In the genomic region with DNA sequence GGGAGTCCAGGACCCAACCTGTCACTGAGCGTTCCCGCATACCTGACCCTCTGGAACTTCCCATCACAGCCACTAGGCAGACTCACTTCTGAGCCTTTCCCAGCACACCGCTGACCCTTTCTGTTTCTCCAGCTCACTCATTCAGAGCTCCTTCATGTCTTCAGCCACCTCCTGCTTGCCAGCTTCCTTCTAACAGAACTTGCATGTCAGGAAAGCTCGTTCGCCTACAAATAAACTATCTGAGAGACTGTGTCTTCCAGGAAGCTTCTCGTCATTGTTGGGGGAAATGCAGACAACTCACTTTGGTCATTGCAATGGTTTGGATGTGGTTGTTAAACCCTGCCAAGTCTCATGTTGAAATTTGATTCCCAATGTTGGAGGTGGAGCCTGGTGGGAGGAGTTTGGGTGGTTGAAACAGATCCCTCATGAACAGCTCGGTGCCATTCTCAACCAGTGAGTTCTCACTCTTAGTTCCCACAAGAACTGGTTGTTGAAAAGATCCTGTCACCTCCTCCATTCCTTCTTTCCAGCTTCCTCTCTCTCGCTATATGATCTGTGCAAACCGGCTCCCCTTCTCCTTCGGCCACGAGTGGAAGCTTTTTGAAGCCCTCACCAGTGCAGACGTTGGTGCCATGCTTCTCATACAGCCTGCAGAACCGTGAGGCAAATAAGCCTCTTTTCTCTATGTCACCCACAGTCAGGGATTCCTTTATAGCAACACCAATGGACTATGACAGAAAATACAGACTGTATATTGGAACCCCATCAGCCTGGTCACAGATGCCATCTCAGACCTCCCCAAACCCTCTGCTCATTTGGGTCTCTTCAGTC, we compare ENCODE assay signal across 10 cellular contexts. TPM values are rescaled to one million over a fixed set of nuclear protein-coding genes. Genes with fewer than 3 reads are reported as not detected.
A peak's percentile ranks its signal among the peaks of the same experiment; 100 is the strongest.
DNase-seq lines count a peak whose midpoint lies in the region; ATAC-seq, FAIRE-seq and TF ChIP-seq lines count a peak whose summit lies in the region.
"Had no signal": no experiment of that assay in that cellular context is flagged by ENCODE, and none has a peak within 500 bp of the region (broad histone marks: within the 10 kb centered on the region; RNA-seq: fewer than 3 reads in every experiment).

No MANE protein-coding gene starts in this region.

- H3K9me3 ChIP-seq in heart left ventricle: no peaks in the 10 kb centered on the region

- peaks cover 0 to 4% (median 0%) of the 10 kb centered on the region in 9 donors for H3K27me3 ChIP-seq in heart left ventricle

- DNase-seq in GM12891 (ENCODE audit: insufficient read length, low spot score) (no peak), heart left ventricle (peak in 2 of 5 donors; percentile 35 to 37), retinal pigment epithelial cell (ENCODE audit: low read depth) (no peak), NCI-H774 (lab: John Stamatoyannopoulos, UW) (no peak), NCI-H2081 treated with DMSO at 0.1 percent for 48 hours (lab: John Stamatoyannopoulos, UW) (no peak)
- DNase-seq in activated T-cell treated with anti-CD3 and anti-CD28 coated beads, Interleukin-2, amount 50 U/mL, for 48 hours: no peak

- FAIRE-seq in GM12891 (lab: Jason Lieb, UNC): peak; percentile 28

- peak; percentile 94 for ATAC-seq in SK-N-SH treated with all-trans-retinoic acid at 6 μM for 48 hours
- peak in 3 of 4 donors; percentile 7 to 79 (median 78) for ATAC-seq in heart left ventricle
- no peak for ATAC-seq in HG03565 (IDR thresholded peaks at IDR 0.05; ENCODE audit: unreplicated experiment)

- H3K4me3 ChIP-seq in heart left ventricle: peak overlapping the region in 4 of 12 donors; percentile 11 to 18 (median 12)
- peak overlapping the region; percentile 20 for H3K4me3 ChIP-seq in retinal pigment epithelial cell (ENCODE audit: low read length)

- H3K27ac ChIP-seq in heart left ventricle: no peak overlapping the region

- H3K36me3 ChIP-seq in heart left ventricle: no peaks in the 10 kb centered on the region

- 11 to 19% (median 16%) methylated on average over 13 of the region's 13 CpGs for WGBS in heart left ventricle, 4 donors

- intact Hi-C loops in heart left ventricle (cut with DNase I): no loop called here

- TF ChIP-seq CTCF in heart left ventricle (IDR thresholded peaks at IDR 0.05) (peak in 3 of 12 donors; percentile 7 to 19 (median 10)), retinal pigment epithelial cell (conservative IDR thresholded peaks at IDR 0.05; ENCODE audit: low read depth, low read length) (peak; percentile 29)

- no peak for TF ChIP-seq POLR2A in GM12891 (IDR thresholded peaks at IDR 0.05; ENCODE audit: low read depth, low read length)
- no peak for TF ChIP-seq POLR2A in heart left ventricle (IDR thresholded peaks at IDR 0.05)

- peaks cover 0 to 10% (median 0%) of the 10 kb centered on the region in 12 donors for H3K4me1 ChIP-seq in heart left ventricle

TF ChIP-seq in GM12891, 5 proteins besides CTCF, POLR2A, EP300 and RAD21:
- no peak for TF ChIP-seq TAF1 (IDR thresholded peaks at IDR 0.05; ENCODE audit: low read depth, low read length)
- TF ChIP-seq SPI1 (IDR thresholded peaks at IDR 0.05; ENCODE audit: low read depth, low read length): no peak

TF ChIP-seq in SK-N-SH treated with all-trans-retinoic acid at 6 μM for 48 hours, 23 proteins besides CTCF, POLR2A, EP300 and RAD21 (continues in another document):
- TF ChIP-seq, protein P1, sequence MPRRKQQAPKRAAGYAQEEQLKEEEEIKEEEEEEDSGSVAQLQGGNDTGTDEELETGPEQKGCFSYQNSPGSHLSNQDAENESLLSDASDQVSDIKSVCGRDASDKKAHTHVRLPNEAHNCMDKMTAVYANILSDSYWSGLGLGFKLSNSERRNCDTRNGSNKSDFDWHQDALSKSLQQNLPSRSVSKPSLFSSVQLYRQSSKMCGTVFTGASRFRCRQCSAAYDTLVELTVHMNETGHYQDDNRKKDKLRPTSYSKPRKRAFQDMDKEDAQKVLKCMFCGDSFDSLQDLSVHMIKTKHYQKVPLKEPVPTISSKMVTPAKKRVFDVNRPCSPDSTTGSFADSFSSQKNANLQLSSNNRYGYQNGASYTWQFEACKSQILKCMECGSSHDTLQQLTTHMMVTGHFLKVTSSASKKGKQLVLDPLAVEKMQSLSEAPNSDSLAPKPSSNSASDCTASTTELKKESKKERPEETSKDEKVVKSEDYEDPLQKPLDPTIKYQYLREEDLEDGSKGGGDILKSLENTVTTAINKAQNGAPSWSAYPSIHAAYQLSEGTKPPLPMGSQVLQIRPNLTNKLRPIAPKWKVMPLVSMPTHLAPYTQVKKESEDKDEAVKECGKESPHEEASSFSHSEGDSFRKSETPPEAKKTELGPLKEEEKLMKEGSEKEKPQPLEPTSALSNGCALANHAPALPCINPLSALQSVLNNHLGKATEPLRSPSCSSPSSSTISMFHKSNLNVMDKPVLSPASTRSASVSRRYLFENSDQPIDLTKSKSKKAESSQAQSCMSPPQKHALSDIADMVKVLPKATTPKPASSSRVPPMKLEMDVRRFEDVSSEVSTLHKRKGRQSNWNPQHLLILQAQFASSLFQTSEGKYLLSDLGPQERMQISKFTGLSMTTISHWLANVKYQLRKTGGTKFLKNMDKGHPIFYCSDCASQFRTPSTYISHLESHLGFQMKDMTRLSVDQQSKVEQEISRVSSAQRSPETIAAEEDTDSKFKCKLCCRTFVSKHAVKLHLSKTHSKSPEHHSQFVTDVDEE (CRISPR knock-in tag; IDR thresholded peaks at IDR 0.05): no peak
- no peak for TF ChIP-seq CSDC2 (CRISPR knock-in tag; IDR thresholded peaks at IDR 0.05)
- TF ChIP-seq, protein P2, sequence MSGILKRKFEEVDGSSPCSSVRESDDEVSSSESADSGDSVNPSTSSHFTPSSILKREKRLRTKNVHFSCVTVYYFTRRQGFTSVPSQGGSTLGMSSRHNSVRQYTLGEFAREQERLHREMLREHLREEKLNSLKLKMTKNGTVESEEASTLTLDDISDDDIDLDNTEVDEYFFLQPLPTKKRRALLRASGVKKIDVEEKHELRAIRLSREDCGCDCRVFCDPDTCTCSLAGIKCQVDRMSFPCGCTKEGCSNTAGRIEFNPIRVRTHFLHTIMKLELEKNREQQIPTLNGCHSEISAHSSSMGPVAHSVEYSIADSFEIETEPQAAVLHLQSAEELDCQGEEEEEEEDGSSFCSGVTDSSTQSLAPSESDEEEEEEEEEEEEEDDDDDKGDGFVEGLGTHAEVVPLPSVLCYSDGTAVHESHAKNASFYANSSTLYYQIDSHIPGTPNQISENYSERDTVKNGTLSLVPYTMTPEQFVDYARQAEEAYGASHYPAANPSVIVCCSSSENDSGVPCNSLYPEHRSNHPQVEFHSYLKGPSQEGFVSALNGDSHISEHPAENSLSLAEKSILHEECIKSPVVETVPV (CRISPR knock-in tag; IDR thresholded peaks at IDR 0.05): no peak
- TF ChIP-seq, protein P3, sequence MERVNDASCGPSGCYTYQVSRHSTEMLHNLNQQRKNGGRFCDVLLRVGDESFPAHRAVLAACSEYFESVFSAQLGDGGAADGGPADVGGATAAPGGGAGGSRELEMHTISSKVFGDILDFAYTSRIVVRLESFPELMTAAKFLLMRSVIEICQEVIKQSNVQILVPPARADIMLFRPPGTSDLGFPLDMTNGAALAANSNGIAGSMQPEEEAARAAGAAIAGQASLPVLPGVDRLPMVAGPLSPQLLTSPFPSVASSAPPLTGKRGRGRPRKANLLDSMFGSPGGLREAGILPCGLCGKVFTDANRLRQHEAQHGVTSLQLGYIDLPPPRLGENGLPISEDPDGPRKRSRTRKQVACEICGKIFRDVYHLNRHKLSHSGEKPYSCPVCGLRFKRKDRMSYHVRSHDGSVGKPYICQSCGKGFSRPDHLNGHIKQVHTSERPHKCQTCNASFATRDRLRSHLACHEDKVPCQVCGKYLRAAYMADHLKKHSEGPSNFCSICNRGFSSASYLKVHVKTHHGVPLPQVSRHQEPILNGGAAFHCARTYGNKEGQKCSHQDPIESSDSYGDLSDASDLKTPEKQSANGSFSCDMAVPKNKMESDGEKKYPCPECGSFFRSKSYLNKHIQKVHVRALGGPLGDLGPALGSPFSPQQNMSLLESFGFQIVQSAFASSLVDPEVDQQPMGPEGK (CRISPR knock-in tag; IDR thresholded peaks at IDR 0.05; ENCODE audit: borderline replicate concordance): no peak
- TF ChIP-seq PPARA (CRISPR knock-in tag; IDR thresholded peaks at IDR 0.05; ENCODE audit: borderline replicate concordance): no peak
- no peak for TF ChIP-seq ZFP30 (CRISPR knock-in tag; IDR thresholded peaks at IDR 0.05)
- TF ChIP-seq BACH2 (CRISPR knock-in tag; IDR thresholded peaks at IDR 0.05; ENCODE audit: borderline replicate concordance): no peak
- TF ChIP-seq, protein P4, sequence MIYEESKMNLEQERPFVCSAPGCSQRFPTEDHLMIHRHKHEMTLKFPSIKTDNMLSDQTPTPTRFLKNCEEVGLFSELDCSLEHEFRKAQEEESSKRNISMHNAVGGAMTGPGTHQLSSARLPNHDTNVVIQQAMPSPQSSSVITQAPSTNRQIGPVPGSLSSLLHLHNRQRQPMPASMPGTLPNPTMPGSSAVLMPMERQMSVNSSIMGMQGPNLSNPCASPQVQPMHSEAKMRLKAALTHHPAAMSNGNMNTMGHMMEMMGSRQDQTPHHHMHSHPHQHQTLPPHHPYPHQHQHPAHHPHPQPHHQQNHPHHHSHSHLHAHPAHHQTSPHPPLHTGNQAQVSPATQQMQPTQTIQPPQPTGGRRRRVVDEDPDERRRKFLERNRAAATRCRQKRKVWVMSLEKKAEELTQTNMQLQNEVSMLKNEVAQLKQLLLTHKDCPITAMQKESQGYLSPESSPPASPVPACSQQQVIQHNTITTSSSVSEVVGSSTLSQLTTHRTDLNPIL (CRISPR knock-in tag; IDR thresholded peaks at IDR 0.05; ENCODE audit: low read depth): no peak
- TF ChIP-seq ZNF8 (CRISPR knock-in tag; IDR thresholded peaks at IDR 0.05): no peak
- no peak for TF ChIP-seq TCF4 (CRISPR knock-in tag; IDR thresholded peaks at IDR 0.05; ENCODE audit: borderline replicate concordance)

RNA-seq across cellular contexts. Expression of a gene that starts 1.4 kb away (rescaled TPM):
- polyA plus RNA-seq in GM12891 (2012; ENCODE audit: low read depth, missing spikeins): 0.03 TPM
- not detected for total RNA-seq in heart left ventricle
- under 1 TPM in 1 of 2 donors, not detected in 1; 0.10 TPM for polyA plus RNA-seq in heart left ventricle
- total RNA-seq: lower leg skin; T-helper 2 cell treated with Interferon-gamma antibody and Interleukin-4, amounts not matched to agents 100 ng/mL and 5 ng/mL, for 36 hours had no signal

RNA-seq across cellular contexts. Expression of a gene that starts 28.1 kb away (rescaled TPM):
- polyA plus RNA-seq in GM12891 (2012; ENCODE audit: low read depth, missing spikeins): 0.01 TPM
- under 1 TPM in 8 of 9 donors, not detected in 1; 0.06 to 0.49 (median 0.20) TPM for total RNA-seq in heart left ventricle
- under 1 TPM; 0.01 to 0.34 TPM for polyA plus RNA-seq in heart left ventricle
- total RNA-seq: lower leg skin; T-helper 2 cell treated with Interferon-gamma antibody and Interleukin-4, amounts not matched to agents 100 ng/mL and 5 ng/mL, for 36 hours had no signal

RNA-seq across cellular contexts. Expression of a gene that starts 41.4 kb away (rescaled TPM):
- polyA plus RNA-seq in GM12891 (2012; ENCODE audit: low read depth, missing spikeins): 0.13 TPM
- total RNA-seq in heart left ventricle: under 1 TPM in 1 of 9 donors, not detected in 8; 0.11 TPM
- polyA plus RNA-seq in heart left ventricle: under 1 TPM in 1 of 2 donors, not detected in 1; 0.03 TPM
- total RNA-seq: lower leg skin; T-helper 2 cell treated with Interferon-gamma antibody and Interleukin-4, amounts not matched to agents 100 ng/mL and 5 ng/mL, for 36 hours had no signal

RNA-seq across cellular contexts. Expression of a gene that starts 50.2 kb away (rescaled TPM):
- not detected for polyA plus RNA-seq in GM12891 (2012; ENCODE audit: low read depth, missing spikeins)
- not detected for total RNA-seq in heart left ventricle
- not detected for polyA plus RNA-seq in heart left ventricle
- total RNA-seq: T-helper 2 cell treated with Interferon-gamma antibody and Interleukin-4, amounts not matched to agents 100 ng/mL and 5 ng/mL, for 36 hours had no signal
